ENCODE assay signal across 8 cellular contexts in genomic region chr21:45364464-45365185, GRCh38. TPM values are rescaled to one million over a fixed set of nuclear protein-coding genes. Genes with fewer than 3 reads are reported as not detected.
DNase-seq lines count a peak whose midpoint lies in the region; TF ChIP-seq lines count a peak whose summit lies in the region.

No MANE protein-coding gene starts in this region.

- peak overlapping the region; percentile 37 for H3K4me3 ChIP-seq in WI38 (ENCODE audit: low read depth, low read length)

- DNase-seq in EL (peak; percentile 78), glomerular visceral epithelial cell (ENCODE audit: extremely low spot score) (peak; percentile 89), renal cortical epithelial cell (ENCODE audit: low read depth) (peak; percentile 51), NCI-H446 (lab: John Stamatoyannopoulos, UW) (no peak)
- DNase-seq in stimulated activated CD4-positive, alpha-beta T cell treated with anti-CD3 and anti-CD28 coated beads, Interleukin-4, amount 100 ng/mL, for 4 hours: no peak
- DNase-seq in activated CD8-positive, alpha-beta memory T cell treated with anti-CD3 and anti-CD28 coated beads, Interleukin-2, amount 50 U/mL, for 4 hours: no peak
- no peak for DNase-seq in stimulated activated CD4-positive, alpha-beta T cell treated with anti-CD3 and anti-CD28 coated beads, Interleukin-4, amount 100 ng/mL, for 1 hour

- TF ChIP-seq CTCF in WI38 (IDR thresholded peaks at IDR 0.05; ENCODE audit: low read depth, low read length): no peak

RNA-seq across cellular contexts. Expression of gene COL18A1, which starts 40.3 kb away (rescaled TPM):
- total RNA-seq in renal cortical epithelial cell: 237 and 672 TPM in 2 replicates

Comparison
In these comparisons a context has a peak if more than half of its experiments do, and no peak if none do; other contexts are left out.
1. DNase-seq: peak in EL (single experiment), glomerular visceral epithelial cell (single experiment) and renal cortical epithelial cell (single experiment); none in stimulated activated CD4-positive, alpha-beta T cell treated with anti-CD3 and anti-CD28 coated beads, Interleukin-4, amount 100 ng/mL, for 4 hours (0 of 2), NCI-H446 (0 of 2), activated CD8-positive, alpha-beta memory T cell treated with anti-CD3 and anti-CD28 coated beads, Interleukin-2, amount 50 U/mL, for 4 hours (single experiment) and stimulated activated CD4-positive, alpha-beta T cell treated with anti-CD3 and anti-CD28 coated beads, Interleukin-4, amount 100 ng/mL, for 1 hour (single experiment).